ENCODE assay signal across 9 cellular contexts in the genomic region with DNA sequence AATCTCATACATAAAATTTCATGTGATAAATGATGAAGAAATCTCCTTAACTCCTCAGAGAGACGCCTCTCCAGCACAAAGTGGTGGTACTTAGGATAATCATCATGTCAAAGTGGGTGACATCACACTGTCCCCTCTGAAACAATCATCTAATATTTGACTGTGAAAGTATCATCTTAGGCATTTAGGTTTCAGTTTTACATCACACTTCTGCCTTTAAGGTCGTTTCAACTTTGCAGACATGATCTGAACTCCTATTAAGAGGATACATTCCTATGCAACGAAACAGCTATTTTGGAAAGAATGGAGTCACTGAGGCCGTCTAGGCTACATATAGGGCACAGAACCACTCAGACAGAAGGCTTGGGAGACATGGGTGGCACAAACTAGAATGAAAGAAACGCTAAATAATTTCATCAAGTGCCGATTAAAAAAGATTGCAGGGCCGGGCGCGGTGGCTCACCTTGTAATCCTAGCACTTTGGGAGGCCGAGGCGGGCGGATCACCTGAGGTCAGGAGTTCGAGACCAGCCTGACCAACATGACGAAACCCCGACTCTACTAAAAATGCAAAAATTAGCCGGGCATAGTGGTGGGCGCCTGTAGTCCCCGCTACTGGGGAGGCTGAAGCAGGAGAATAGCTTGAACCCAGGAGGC. TPM values are rescaled to one million over a fixed set of nuclear protein-coding genes. Genes with fewer than 3 reads are reported as not detected.
DNase-seq lines count a peak whose midpoint lies in the region; ATAC-seq and TF ChIP-seq lines count a peak whose summit lies in the region.
"Had no signal": no experiment of that assay in that cellular context is flagged by ENCODE, and none has a peak within 500 bp of the region (broad histone marks: within the 10 kb centered on the region; RNA-seq: fewer than 3 reads in every experiment).

No MANE protein-coding gene starts in this region.

- peak; percentile 25 for ATAC-seq in HG02642 (IDR thresholded peaks at IDR 0.05; ENCODE audit: poor library complexity, unreplicated experiment)
- ATAC-seq in aorta (ENCODE audit: low FRiP score), result no peak

- peaks cover 62% of the 10 kb centered on the region for H3K4me1 ChIP-seq in SJSA1 (replicated peaks)
- peaks cover 65% of the 10 kb centered on the region for H3K4me1 ChIP-seq in iPS-18a (ENCODE audit: control insufficient read depth, low read depth, low read length)
- H3K4me1 ChIP-seq in aorta (ENCODE audit: control insufficient read depth in 1 of 2, insufficient read depth in 2 of 2, low read length in 2 of 2), result peaks cover 3 to 11% of the 10 kb centered on the region in 2 donors

- H3K27me3 ChIP-seq in SJSA1 (replicated peaks), result no peaks in the 10 kb centered on the region
- H3K27me3 ChIP-seq in iPS-18a (ENCODE audit: control insufficient read depth, insufficient read depth, low read length), result peaks cover 18% of the 10 kb centered on the region
- H3K27me3 ChIP-seq in aorta (ENCODE audit: control insufficient read depth in 1 of 2, insufficient read depth in 2 of 2, low read length in 1 of 2), result no peaks in the 10 kb centered on the region

- intact Hi-C loops in aorta (cut with DNase I), result loop anchor here in 1 of 2 donors (10.0 kb wide), 1 partner anchor 206 kb away; a partner anchor contains a TSS

- H3K27ac ChIP-seq in SJSA1, result peak overlapping the region; percentile 86
- H3K27ac ChIP-seq in iPS-18a (ENCODE audit: low read length), result no peak overlapping the region
- no peak overlapping the region for H3K27ac ChIP-seq in aorta (ENCODE audit: low read depth in 1 of 2, low read length in 2 of 2)
- H3K27ac ChIP-seq: 22Rv1 had no signal

- 80 to 83% methylated on average over 14 to 18 of the region's 18 CpGs for WGBS in aorta, 2 donors

- no peak for TF ChIP-seq POLR2A in erythroblast (IDR thresholded peaks at IDR 0.05; ENCODE audit: low read length)

- peaks cover 34% of the 10 kb centered on the region for H3K36me3 ChIP-seq in SJSA1
- no peaks in the 10 kb centered on the region for H3K36me3 ChIP-seq in iPS-18a (ENCODE audit: control insufficient read depth, low read depth, low read length)
- H3K36me3 ChIP-seq in aorta (ENCODE audit: control insufficient read depth in 1 of 2, insufficient read depth in 2 of 2, low read length in 1 of 2), result no peaks in the 10 kb centered on the region

- no peak overlapping the region for H3K9ac ChIP-seq in iPS-18a (ENCODE audit: low read length)

- DNase-seq in NCI-H1436 (lab: John Stamatoyannopoulos, UW) (peak; percentile 1), NCI-H1436 treated with DMSO at 0.1 percent for 48 hours (lab: John Stamatoyannopoulos, UW) (no peak), SJSA1 (ENCODE audit: low read depth in 1 of 2, low spot score in 2 of 2) (no peak), erythroblast (lab: John Stamatoyannopoulos, UW) (no peak), aorta (no peak), NCI-H510A (lab: John Stamatoyannopoulos, UW) (no peak)

- H3K4me3 ChIP-seq in SJSA1 (peak overlapping the region; percentile 96), iPS-18a (ENCODE audit: low read length) (peak overlapping the region; percentile 88), aorta (ENCODE audit: low read length in 2 of 2) (no peak overlapping the region)

- H3K9me3 ChIP-seq in SJSA1 (replicated peaks) (0 out of 2 replicates have a peak, but pooled peaks cover 3% of the 10 kb centered on the region), iPS-18a (ENCODE audit: control insufficient read depth, low read depth, low read length) (no peaks in the 10 kb centered on the region), aorta (ENCODE audit: control insufficient read depth, low read length) (no peaks in the 10 kb centered on the region)

RNA-seq across cellular contexts. Expression of a gene that starts 2.0 kb away (rescaled TPM):
- total RNA-seq in SJSA1 (2014; rRNA removed; shearing (Covaris generic)), result 88.2 and 107 TPM in 2 replicates
- 10 to 100 TPM; 74.1 to 82.9 TPM for total RNA-seq in aorta
- polyA plus RNA-seq in aorta, result 10 to 100 TPM; 36.3 to 62.9 TPM

Comparison
In these comparisons a context has a peak if more than half of its experiments do, and no peak if none do; other contexts are left out.
1. H3K4me3 ChIP-seq: peak in SJSA1 (single experiment) and iPS-18a (single experiment); none in aorta (0 of 2).